27 cellular contexts compared by ENCODE assay signal in the genomic region with DNA sequence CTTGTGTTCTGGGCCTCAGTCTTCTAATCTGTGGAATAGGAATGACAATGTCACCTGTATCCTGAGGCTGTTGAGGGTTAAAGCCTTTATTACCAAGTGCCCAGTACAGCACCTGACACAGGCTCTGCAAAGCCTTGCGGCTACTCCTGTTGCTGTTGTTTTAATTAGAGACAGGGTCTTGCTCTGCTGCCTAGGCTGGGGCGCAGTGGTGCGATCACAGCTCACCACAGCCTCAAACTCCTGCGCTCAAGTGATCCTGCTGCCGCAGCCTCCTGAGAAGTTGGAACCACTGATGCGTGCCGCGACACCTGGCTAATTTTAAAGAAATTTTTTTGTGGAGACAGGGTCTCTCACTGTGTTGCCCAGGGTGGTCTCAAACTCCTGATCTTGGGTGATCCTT.
"Had no signal": no experiment of that assay in that cellular context is flagged by ENCODE, and none has a peak within 500 bp of the region (broad histone marks: within the 10 kb centered on the region; RNA-seq: fewer than 3 reads in every experiment).

No MANE protein-coding gene starts in this region.

- DNase-seq: activated CD4-positive, alpha-beta T cell treated with anti-CD3 and anti-CD28 coated beads for 48 hours; activated CD4-positive, CD25-positive, alpha-beta regulatory T cell; activated naive CD4-positive, alpha-beta T cell treated with Interleukin-2 at 50 U/mL for 16 hours; activated naive CD8-positive, alpha-beta T cell treated with anti-CD3 and anti-CD28 coated beads, Interleukin-2, amount 50 U/mL, for 24 hours; activated T-cell treated with anti-CD3 and anti-CD28 coated beads, Interleukin-2, amount 50 U/mL, for 24 hours; anterior cingulate cortex; effector memory CD4-positive, alpha-beta T cell; foreskin keratinocyte; hypothalamus; islet precursor cell; midbrain; occipital lobe; posterior cingulate gyrus; stimulated activated CD4-positive, alpha-beta T cell treated with anti-CD3 and anti-CD28 coated beads, Interleukin-12 subunit alpha, Interleukin-12 subunit beta, amount 100 ng/mL, for 4 hours; stimulated activated CD4-positive, alpha-beta T cell treated with anti-CD3 and anti-CD28 coated beads, Interleukin-1b, Interleukin-23, amount 100 ng/mL, for 48 hours; stimulated activated CD8-positive, alpha-beta memory T cell treated with anti-CD3 and anti-CD28 coated beads, Interleukin-4, amount 100 ng/mL, for 48 hours; stimulated activated naive CD4-positive, alpha-beta T cell treated with Interleukin-2 at 50 U/mL for 16 hours; T-helper 1 cell; T-helper 9 cell; tibial artery; uterus had no signal

- H3K27me3 Mint-ChIP-seq: activated CD8-positive, alpha-beta T cell treated with anti-CD3 and anti-CD28 coated beads for 36 hours; activated naive CD8-positive, alpha-beta T cell treated with anti-CD3 and anti-CD28 coated beads, Interleukin-2, amount 50 U/mL, for 24 hours; dendritic cell treated with granulocyte-macrophage colony-stimulating factor and Interleukin-4, amounts not matched to agents 40 ng/mL and 50 ng/mL, for 4 days had no signal

- H3K36me3 ChIP-seq: tibial artery, uterus had no signal

- H3K27me3 ChIP-seq: tibial artery, uterus had no signal

- H3K4me1 ChIP-seq: foreskin keratinocyte had no signal

- H3K27ac ChIP-seq: epithelial cell of prostate, foreskin keratinocyte, tibial artery, uterus had no signal

- H3K27ac Mint-ChIP-seq: activated CD8-positive, alpha-beta T cell treated with anti-CD3 and anti-CD28 coated beads for 36 hours; activated naive CD8-positive, alpha-beta T cell treated with anti-CD3 and anti-CD28 coated beads, Interleukin-2, amount 50 U/mL, for 24 hours; activated T-helper 2 cell treated with anti-CD3 and anti-CD28 coated beads, Interferon-gamma antibody, Interleukin-2, Interleukin-4, amounts not matched to agents 10 μg/mL and 5 μg/mL and 100 μg/mL, durations not matched to agents 14 hours and 24 hours and 36 hours; dendritic cell treated with granulocyte-macrophage colony-stimulating factor and Interleukin-4, amounts not matched to agents 40 ng/mL and 50 ng/mL, for 4 days had no signal

- ATAC-seq: activated CD8-positive, alpha-beta T cell treated with anti-CD3 and anti-CD28 coated beads for 36 hours; activated naive CD8-positive, alpha-beta T cell treated with anti-CD3 and anti-CD28 coated beads, Interleukin-2, amount 50 U/mL, for 24 hours; foreskin keratinocyte; left lobe of liver had no signal

- H3K9me3 ChIP-seq: tibial artery, uterus had no signal

- H3K4me3 ChIP-seq: tibial artery, uterus had no signal

- H3K9me3 Mint-ChIP-seq: activated CD8-positive, alpha-beta T cell treated with anti-CD3 and anti-CD28 coated beads for 36 hours; activated naive CD8-positive, alpha-beta T cell treated with anti-CD3 and anti-CD28 coated beads, Interleukin-2, amount 50 U/mL, for 24 hours; activated T-cell treated with anti-CD3 and anti-CD28 coated beads, Interleukin-2, amount 50 U/mL, for 24 hours; activated T-helper 2 cell treated with anti-CD3 and anti-CD28 coated beads, Interferon-gamma antibody, Interleukin-2, Interleukin-4, amounts not matched to agents 10 μg/mL and 5 μg/mL and 100 μg/mL, durations not matched to agents 14 hours and 24 hours and 36 hours; dendritic cell treated with granulocyte-macrophage colony-stimulating factor and Interleukin-4, amounts not matched to agents 40 ng/mL and 50 ng/mL, for 4 days; nephron had no signal

- H3K4me3 Mint-ChIP-seq: activated CD8-positive, alpha-beta T cell treated with anti-CD3 and anti-CD28 coated beads for 36 hours; activated naive CD8-positive, alpha-beta T cell treated with anti-CD3 and anti-CD28 coated beads, Interleukin-2, amount 50 U/mL, for 24 hours; activated T-cell treated with anti-CD3 and anti-CD28 coated beads, Interleukin-2, amount 50 U/mL, for 24 hours; dendritic cell treated with granulocyte-macrophage colony-stimulating factor and Interleukin-4, amounts not matched to agents 40 ng/mL and 50 ng/mL, for 4 days had no signal
